In the genomic region with DNA sequence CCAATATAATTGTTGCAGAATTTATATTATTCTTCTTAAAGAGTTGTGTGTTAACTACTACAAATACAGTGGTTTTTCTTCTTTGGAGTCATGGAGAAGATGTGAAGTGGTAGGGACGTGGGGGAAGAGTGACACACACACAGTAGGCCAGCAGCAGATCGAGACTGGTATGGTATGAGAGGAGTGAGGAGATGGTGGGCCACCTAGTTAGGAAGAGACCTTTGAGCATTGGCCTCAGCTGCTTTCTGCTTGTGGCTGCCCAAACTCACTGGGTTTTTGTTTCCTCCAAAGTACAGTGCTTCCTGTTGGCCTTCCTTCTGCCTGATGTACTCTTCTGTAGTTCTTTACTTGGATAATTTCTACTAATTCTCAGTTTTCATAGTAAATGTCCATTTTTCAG, we compare ENCODE assay signal across 11 cellular contexts. TPM values are rescaled to one million over a fixed set of nuclear protein-coding genes. Genes with fewer than 3 reads are reported as not detected.
DNase-seq lines count a peak whose midpoint lies in the region; TF ChIP-seq lines count a peak whose summit lies in the region.
"Had no signal": no experiment of that assay in that cellular context is flagged by ENCODE, and none has a peak within 500 bp of the region (broad histone marks: within the 10 kb centered on the region; RNA-seq: fewer than 3 reads in every experiment).

No MANE protein-coding gene starts in this region.

- intact Hi-C loops in CD14-positive monocyte (cut with micrococcal nuclease), result no loop called here
- intact Hi-C loops in vagina (cut with DNase I), result no loop called here

- DNase-seq in CD14-positive monocyte (ENCODE audit: low spot score) (no peak), chondrocyte (ENCODE audit: low spot score) (no peak), osteoblast (ENCODE audit: insufficient read length, low spot score, missing footprints) (no peak), SW 1271 (lab: John Stamatoyannopoulos, UW) (no peak), AG20443 (ENCODE audit: low spot score) (no peak), cortex of kidney (lab: John Stamatoyannopoulos, UW) (no peak), vagina (ENCODE audit: extremely low spot score in 2 of 2) (no peak)
- DNase-seq: activated naive CD8-positive, alpha-beta T cell treated with anti-CD3 and anti-CD28 coated beads for 36 hours; NCI-H1694 treated with DMSO at 0.1 percent for 48 hours; stimulated activated CD4-positive, alpha-beta T cell treated with anti-CD3 and anti-CD28 coated beads, Interleukin-2, amount 100 ng/mL, for 48 hours had no signal

- H3K36me3 ChIP-seq in HUES48 (ENCODE audit: control insufficient read depth, insufficient read depth, low read length) (peaks cover 14% of the 10 kb centered on the region; the same call in 1 of the 2 replicates), osteoblast (ENCODE audit: insufficient read depth, low read length) (peaks cover 25% of the 10 kb centered on the region), vagina (no peaks in the 10 kb centered on the region)

- no peak overlapping the region for H3K4me3 Mint-ChIP-seq in CD14-positive monocyte
- H3K4me3 Mint-ChIP-seq in chondrocyte (ENCODE audit: unreplicated experiment), result no peak overlapping the region
- H3K4me3 Mint-ChIP-seq: activated naive CD8-positive, alpha-beta T cell treated with anti-CD3 and anti-CD28 coated beads for 36 hours had no signal

- H3K27me3 ChIP-seq in HUES48 (ENCODE audit: control insufficient read depth, insufficient read depth, low read length), result no peaks in the 10 kb centered on the region
- no peaks in the 10 kb centered on the region for H3K27me3 ChIP-seq in osteoblast (ENCODE audit: insufficient read depth, low read length)
- H3K27me3 ChIP-seq in vagina, result no peaks in the 10 kb centered on the region

- H3K4me3 ChIP-seq in HUES48 (ENCODE audit: low read depth, low read length) (no peak overlapping the region), osteoblast (ENCODE audit: insufficient read depth, low read length) (no peak overlapping the region), vagina (no peak overlapping the region)

- H3K4me1 Mint-ChIP-seq in CD14-positive monocyte (peaks cover 63% of the 10 kb centered on the region), chondrocyte (ENCODE audit: low read depth) (peaks cover 82% of the 10 kb centered on the region)

- H3K27ac ChIP-seq in HUES48 (ENCODE audit: low read depth, low read length), result peak overlapping the region; percentile 8
- peak overlapping the region; percentile 63 for H3K27ac ChIP-seq in osteoblast (ENCODE audit: low read depth, low read length)
- H3K27ac ChIP-seq in vagina, result no peak overlapping the region

- H3K36me3 Mint-ChIP-seq in CD14-positive monocyte (peaks cover 9 to 20% of the 10 kb centered on the region in 2 donors), chondrocyte (ENCODE audit: low read depth) (peaks cover 3% of the 10 kb centered on the region)

- peak overlapping the region; percentile 2 for H3K4me2 ChIP-seq in osteoblast (ENCODE audit: insufficient read depth, low read length)

- peak overlapping the region; percentile 65 to 91 (median 84) for H3K27ac Mint-ChIP-seq in CD14-positive monocyte
- H3K27ac Mint-ChIP-seq in chondrocyte (ENCODE audit: unreplicated experiment), result peak overlapping the region; percentile 87
- H3K27ac Mint-ChIP-seq: activated naive CD8-positive, alpha-beta T cell treated with anti-CD3 and anti-CD28 coated beads for 36 hours had no signal

- peaks cover 19% of the 10 kb centered on the region for H3K4me1 ChIP-seq in HUES48 (ENCODE audit: control insufficient read depth, insufficient read depth, low read length)
- H3K4me1 ChIP-seq in osteoblast (ENCODE audit: insufficient read depth, low read length), result peaks cover 55% of the 10 kb centered on the region
- peaks cover 60% of the 10 kb centered on the region for H3K4me1 ChIP-seq in vagina

- TF ChIP-seq POLR2A in vagina (IDR thresholded peaks at IDR 0.05), result no peak

- peaks cover 96% of the 10 kb centered on the region for H3K79me2 ChIP-seq in osteoblast (ENCODE audit: insufficient read depth, low read length)

- H3K27me3 Mint-ChIP-seq in CD14-positive monocyte (ENCODE audit: low read depth in 3 of 3) (no peaks in the 10 kb centered on the region), chondrocyte (ENCODE audit: low read depth) (no peaks in the 10 kb centered on the region)
- H3K27me3 Mint-ChIP-seq: activated naive CD8-positive, alpha-beta T cell treated with anti-CD3 and anti-CD28 coated beads for 36 hours had no signal

- H2AFZ ChIP-seq in osteoblast (ENCODE audit: low read length), result no peak overlapping the region

- H3K9me3 ChIP-seq in HUES48 (ENCODE audit: control insufficient read depth, insufficient read depth, low read length) (no peaks in the 10 kb centered on the region), osteoblast (ENCODE audit: low read depth, low read length) (no peaks in the 10 kb centered on the region), vagina (no peaks in the 10 kb centered on the region)

- TF ChIP-seq CTCF in CD14-positive monocyte (IDR thresholded peaks at IDR 0.05) (no peak), chondrocyte (IDR thresholded peaks at IDR 0.05) (no peak), osteoblast (IDR thresholded peaks at IDR 0.05; ENCODE audit: extremely low read depth, low read depth, low read length) (no peak), vagina (IDR thresholded peaks at IDR 0.05) (no peak)

- peaks cover 80% of the 10 kb centered on the region for H4K20me1 ChIP-seq in osteoblast (ENCODE audit: insufficient read depth, low read length)

- H3K9me3 Mint-ChIP-seq in CD14-positive monocyte (peaks cover 0 to 3% (median 0%) of the 10 kb centered on the region in 7 donors), chondrocyte (ENCODE audit: low read depth) (no peaks in the 10 kb centered on the region)
- H3K9me3 Mint-ChIP-seq: activated naive CD8-positive, alpha-beta T cell treated with anti-CD3 and anti-CD28 coated beads for 36 hours had no signal

- no peak overlapping the region for H3K9ac ChIP-seq in HUES48 (ENCODE audit: low read depth, low read length)

RNA-seq across cellular contexts. Expression of a gene that starts 14.6 kb away (rescaled TPM):
- polyA plus RNA-seq in CD14-positive monocyte, result 10 to 100 TPM; 52.8 to 68.4 TPM
- total RNA-seq in chondrocyte (429 to 498 TPM (median 485 TPM) in 3 replicates), osteoblast (169 and 201 TPM in 2 replicates), vagina (74.6 TPM)
